Comparison of ENCODE assay signal across 17 cellular contexts in genomic region chr13:106145997-106146864, GRCh38.
DNase-seq lines count a peak whose midpoint lies in the region; ATAC-seq and TF ChIP-seq lines count a peak whose summit lies in the region.
"Had no signal": no experiment of that assay in that cellular context is flagged by ENCODE, and none has a peak within 500 bp of the region (broad histone marks: within the 10 kb centered on the region; RNA-seq: fewer than 3 reads in every experiment).

No MANE protein-coding gene starts in this region.

- ATAC-seq in lower lobe of right lung (peak; percentile 64 to 92), psoas muscle (no peak), HG02623 (IDR thresholded peaks at IDR 0.05; ENCODE audit: unreplicated experiment) (no peak)

- H3K9me3 ChIP-seq in lower lobe of right lung = no peaks in the 10 kb centered on the region
- H3K9me3 ChIP-seq in psoas muscle = no peaks in the 10 kb centered on the region
- H3K9me3 ChIP-seq: BLaER1 treated with 17β-estradiol and CSF1 and Interleukin-3, amounts not matched to agents 10 nM and 100 nM had no signal

- no peaks in the 10 kb centered on the region for H3K27me3 ChIP-seq in lower lobe of right lung (ENCODE audit: low read depth)
- no peaks in the 10 kb centered on the region for H3K27me3 ChIP-seq in psoas muscle (ENCODE audit: insufficient read depth in 3 of 3, low read length in 2 of 3)
- H3K27me3 ChIP-seq: BLaER1 treated with 17β-estradiol and CSF1 and Interleukin-3, amounts not matched to agents 10 nM and 100 nM had no signal

- H3K27ac ChIP-seq in lower lobe of right lung (peak overlapping the region; percentile 42), psoas muscle (no peak overlapping the region)
- H3K27ac ChIP-seq: BLaER1 treated with 17β-estradiol and CSF1 and Interleukin-3, amounts not matched to agents 10 nM and 100 nM had no signal

- no peak for TF ChIP-seq CTCF in lower lobe of right lung (IDR thresholded peaks at IDR 0.05)
- TF ChIP-seq CTCF in psoas muscle (IDR thresholded peaks at IDR 0.05) = no peak

- no peaks in the 10 kb centered on the region for H3K4me1 ChIP-seq in lower lobe of right lung
- no peaks in the 10 kb centered on the region for H3K4me1 ChIP-seq in psoas muscle

- intact Hi-C loops in lower lobe of right lung (cut with DNase I) = no loop called here
- intact Hi-C loops in psoas muscle (cut with DNase I) = no loop called here

- 81 to 93% (median 82%) methylated on average over 2 of the region's 2 CpGs for WGBS in psoas muscle, 3 donors

- H3K4me3 ChIP-seq in lower lobe of right lung (no peak overlapping the region), psoas muscle (no peak overlapping the region)
- H3K4me3 ChIP-seq: BLaER1 treated with 17β-estradiol and CSF1 and Interleukin-3, amounts not matched to agents 10 nM and 100 nM had no signal

- H3K36me3 ChIP-seq in lower lobe of right lung = no peaks in the 10 kb centered on the region
- H3K36me3 ChIP-seq in psoas muscle (ENCODE audit: insufficient read depth in 1 of 2, low read depth in 1 of 2) = no peaks in the 10 kb centered on the region
- H3K36me3 ChIP-seq: BLaER1 treated with 17β-estradiol and CSF1 and Interleukin-3, amounts not matched to agents 10 nM and 100 nM had no signal

- DNase-seq in ELF-1 (ENCODE audit: low read depth, low spot score) (peak; percentile 41), LoVo (ENCODE audit: low spot score) (peak; percentile 80), SW480 (ENCODE audit: low spot score) (peak; percentile 72), lower lobe of right lung (no peak), psoas muscle (no peak), hypothalamus (lab: John Stamatoyannopoulos, UW) (no peak), NCI-H524 treated with DMSO at 0.1 percent for 48 hours (lab: John Stamatoyannopoulos, UW) (no peak)
- DNase-seq: activated CD4-positive, CD25-positive, alpha-beta regulatory T cell treated with anti-CD3 and anti-CD28 coated beads, Interleukin-2, amount 50 U/mL, for 72 hours; activated naive CD8-positive, alpha-beta T cell treated with anti-CD3 and anti-CD28 coated beads, Interleukin-2, amount 10 ng/mL, durations not matched to agents 7 days and 5 days; activated T-cell treated with anti-CD3 and anti-CD28 coated beads for 4 hours; EL; KG1; NCI-H1694; stimulated activated naive CD4-positive, alpha-beta T cell; SW 1271 had no signal

Comparison
In these comparisons a context has a peak if more than half of its experiments do, and no peak if none do; other contexts are left out.
1. DNase-seq: peak in ELF-1 (single experiment), LoVo (single experiment) and SW480 (single experiment); none in lower lobe of right lung (single experiment), psoas muscle (0 of 2), hypothalamus (0 of 51) and NCI-H524 treated with DMSO at 0.1 percent for 48 hours (single experiment).
2. ATAC-seq: peak in lower lobe of right lung (2 of 2); none in psoas muscle (0 of 4) and HG02623 (single experiment).